ENCODE assay signal across 22 cellular contexts in the genomic region with DNA sequence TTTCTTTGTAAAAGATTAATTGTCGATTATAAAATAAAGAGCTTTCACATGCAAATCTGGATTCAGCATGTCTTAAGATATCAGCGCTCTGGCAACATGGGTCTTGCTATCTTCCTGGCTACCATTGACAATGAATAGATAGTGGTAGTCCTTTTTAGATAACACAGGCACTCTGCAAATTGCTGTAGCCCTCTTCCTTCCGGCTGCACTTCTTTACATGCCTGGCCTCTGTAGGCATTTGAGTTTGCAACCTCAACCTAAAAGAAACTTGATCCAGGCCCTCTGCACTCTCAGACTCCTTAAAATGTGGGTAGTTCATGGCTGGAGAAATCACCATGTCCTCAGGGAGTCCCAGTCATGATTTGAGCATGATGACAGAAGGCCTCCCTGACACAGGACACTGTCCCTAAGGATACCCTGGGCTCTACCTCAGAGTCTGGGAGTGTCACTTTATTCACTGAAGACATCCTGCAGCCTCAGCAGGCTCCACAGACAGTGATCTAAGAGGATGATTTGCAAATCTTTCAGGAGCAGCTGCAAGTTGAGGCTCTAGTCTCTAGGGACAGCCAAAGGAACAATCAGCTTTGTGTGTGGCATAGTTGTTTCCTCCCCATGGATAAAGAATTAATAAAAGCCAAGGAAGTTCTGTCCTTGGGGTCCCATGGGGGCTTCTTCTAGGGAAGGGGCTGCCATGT.
"Had no signal": no experiment of that assay in that cellular context is flagged by ENCODE, and none has a peak within 500 bp of the region (broad histone marks: within the 10 kb centered on the region; RNA-seq: fewer than 3 reads in every experiment).

No MANE protein-coding gene starts in this region.

- H3K27ac ChIP-seq: colonic mucosa, epithelial cell of prostate, esophagus squamous epithelium, gastroesophageal sphincter, spleen, tibial artery, upper lobe of left lung, uterus had no signal

- H3K27me3 ChIP-seq: colonic mucosa, esophagus squamous epithelium, gastroesophageal sphincter, spleen, tibial artery, upper lobe of left lung, uterus had no signal

- H3K9me3 ChIP-seq: colonic mucosa, esophagus squamous epithelium, gastroesophageal sphincter, mucosa of descending colon, tibial artery, upper lobe of left lung, uterus had no signal

- H3K27ac Mint-ChIP-seq: naive thymus-derived CD8-positive, alpha-beta T cell; stimulated activated memory B cell treated with anti-CD40 and anti-IgM and Interleukin-4, amounts not matched to agents 10 μg/mL and 1 μg/mL and 100 μg/mL, for 72 hours; stimulated activated naive CD8-positive, alpha-beta T cell treated with anti-CD3 and anti-CD28 coated beads, Interleukin-15, Interleukin-2, amounts not matched to agents 100 ng/mL and 50 ng/mL, for 24 hours had no signal

- H3K4me3 ChIP-seq: colonic mucosa, esophagus squamous epithelium, gastroesophageal sphincter, mucosa of descending colon, spleen, tibial artery, upper lobe of left lung, uterus had no signal

- H3K36me3 Mint-ChIP-seq: naive thymus-derived CD8-positive, alpha-beta T cell; stimulated activated memory B cell treated with anti-CD40 and anti-IgM and Interleukin-4, amounts not matched to agents 10 μg/mL and 1 μg/mL and 100 μg/mL, for 72 hours had no signal

- H3K9me3 Mint-ChIP-seq: neural crest cell had no signal

- DNase-seq: colonic mucosa; dermis blood vessel endothelial cell; effector memory CD4-positive, alpha-beta T cell; esophagus squamous epithelium; foreskin fibroblast; glutamatergic neuron; kidney glomerular epithelial cell; mucosa of descending colon; naive thymus-derived CD8-positive, alpha-beta T cell; posterior cingulate gyrus; spleen; stimulated activated CD4-positive, alpha-beta T cell treated with anti-CD3 and anti-CD28 coated beads, Interleukin-15, amount 100 ng/mL, for 24 hours; stimulated activated CD4-positive, alpha-beta T cell treated with anti-CD3 and anti-CD28 coated beads, Interleukin-1b, Interleukin-23, amount 100 ng/mL, for 48 hours; stimulated activated CD4-positive, alpha-beta T cell treated with anti-CD3 and anti-CD28 coated beads, Interleukin-4, amount 100 ng/mL, for 24 hours; tibial artery; upper lobe of left lung; uterus had no signal

- H3K4me1 ChIP-seq: colonic mucosa, esophagus squamous epithelium, gastroesophageal sphincter, spleen, tibial artery, upper lobe of left lung, uterus had no signal

- H3K27me3 Mint-ChIP-seq: naive thymus-derived CD8-positive, alpha-beta T cell; stimulated activated memory B cell treated with anti-CD40 and anti-IgM and Interleukin-4, amounts not matched to agents 10 μg/mL and 1 μg/mL and 100 μg/mL, for 72 hours; stimulated activated naive CD8-positive, alpha-beta T cell treated with anti-CD3 and anti-CD28 coated beads, Interleukin-15, Interleukin-2, amounts not matched to agents 100 ng/mL and 50 ng/mL, for 24 hours had no signal

- H3K4me3 Mint-ChIP-seq: naive thymus-derived CD8-positive, alpha-beta T cell; neural crest cell; stimulated activated memory B cell treated with anti-CD40 and anti-IgM and Interleukin-4, amounts not matched to agents 10 μg/mL and 1 μg/mL and 100 μg/mL, for 72 hours; stimulated activated naive CD8-positive, alpha-beta T cell treated with anti-CD3 and anti-CD28 coated beads, Interleukin-15, Interleukin-2, amounts not matched to agents 100 ng/mL and 50 ng/mL, for 24 hours had no signal

- H3K36me3 ChIP-seq: colonic mucosa, esophagus squamous epithelium, gastroesophageal sphincter, spleen, tibial artery, upper lobe of left lung, uterus had no signal

- H3K4me1 Mint-ChIP-seq: naive thymus-derived CD8-positive, alpha-beta T cell; neural crest cell; stimulated activated memory B cell treated with anti-CD40 and anti-IgM and Interleukin-4, amounts not matched to agents 10 μg/mL and 1 μg/mL and 100 μg/mL, for 72 hours had no signal
